ENCODE assay signal across 28 cellular contexts in the genomic region with DNA sequence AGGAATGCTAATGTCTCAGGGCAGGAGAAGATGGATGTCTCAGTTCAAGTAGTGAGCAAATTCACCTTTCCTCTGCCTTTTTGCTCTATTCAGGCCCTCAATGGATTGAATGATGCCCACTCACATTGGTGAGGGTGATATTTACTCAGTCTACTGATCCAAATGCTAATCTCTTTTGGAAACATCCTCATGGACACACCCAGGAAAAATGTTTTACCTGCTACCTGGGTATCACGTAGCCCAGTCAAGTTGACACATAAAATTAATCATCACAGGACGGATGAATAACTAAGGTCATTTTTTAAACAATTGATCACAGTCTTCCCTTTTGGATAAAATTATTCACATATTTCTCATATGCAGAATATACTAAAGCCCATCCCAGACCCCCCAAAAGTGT.
"Had no signal": no experiment of that assay in that cellular context is flagged by ENCODE, and none has a peak within 500 bp of the region (broad histone marks: within the 10 kb centered on the region; RNA-seq: fewer than 3 reads in every experiment).

No MANE protein-coding gene starts in this region.

- H3K4me3 ChIP-seq: left lung, lower lobe of right lung, right atrium auricular region, right lobe of liver, skin epidermis, stomach, thoracic aorta, tibial nerve, uterus had no signal

- H3K79me2 ChIP-seq: parathyroid adenoma had no signal

- H2AFZ ChIP-seq: parathyroid adenoma had no signal

- H3K27me3 Mint-ChIP-seq: stimulated activated naive B cell treated with anti-CD40 and anti-IgM and Interleukin-4, amounts not matched to agents 10 μg/mL and 1 μg/mL and 100 μg/mL, for 72 hours; type B pancreatic cell had no signal

- H3K27ac ChIP-seq: lower lobe of right lung, parathyroid adenoma, right atrium auricular region, skin epidermis, stomach, tibial nerve, uterus had no signal

- H3K27ac Mint-ChIP-seq: naive thymus-derived CD8-positive, alpha-beta T cell; nephron; stimulated activated naive B cell treated with anti-CD40 and anti-IgM and Interleukin-4, amounts not matched to agents 10 μg/mL and 1 μg/mL and 100 μg/mL, for 72 hours; type B pancreatic cell had no signal

- H3K9ac ChIP-seq: parathyroid adenoma had no signal

- H3K27me3 ChIP-seq: left lung, neutrophil, right atrium auricular region, right lobe of liver, stomach, tibial nerve, uterus had no signal

- H3K36me3 Mint-ChIP-seq: immature natural killer cell had no signal

- H3K9me3 ChIP-seq: lower lobe of right lung, neutrophil, right atrium auricular region, right lobe of liver, thoracic aorta, uterus had no signal

- ATAC-seq: left colon; naive thymus-derived CD8-positive, alpha-beta T cell; stimulated activated naive B cell treated with anti-CD40 and anti-IgM and Interleukin-4, amounts not matched to agents 10 μg/mL and 1 μg/mL and 100 μg/mL, for 72 hours; stimulated activated naive CD8-positive, alpha-beta T cell treated with anti-CD3 and anti-CD28 coated beads, Interleukin-15, Interleukin-2, amounts not matched to agents 100 U/mL and 50 U/mL, for 24 hours had no signal

- H3K4me1 Mint-ChIP-seq: nephron, neural crest cell had no signal

- H3K9me3 Mint-ChIP-seq: type B pancreatic cell had no signal

- DNase-seq: hippocampal formation; immature natural killer cell; kidney; left colon; left lung; lower lobe of right lung; mammary epithelial cell; mesenchymal stem cell; naive thymus-derived CD8-positive, alpha-beta T cell; occipital lobe; stimulated activated CD4-positive, alpha-beta T cell treated with anti-CD3 and anti-CD28 coated beads, Interleukin-12 subunit alpha, Interleukin-12 subunit beta, amount 100 ng/mL, for 4 hours; stimulated activated CD4-positive, alpha-beta T cell treated with anti-CD3 and anti-CD28 coated beads, Interleukin-15, amount 100 ng/mL, for 24 hours; stimulated activated CD4-positive, alpha-beta T cell treated with anti-CD3 and anti-CD28 coated beads, Interleukin-2, amount 100 ng/mL, for 24 hours; stimulated activated CD4-positive, alpha-beta T cell treated with anti-CD3 and anti-CD28 coated beads, Interleukin-4, amount 100 ng/mL, for 1 hour; stimulated activated naive B cell treated with anti-CD40 and anti-IgM and Interleukin-4, amounts not matched to agents 10 μg/mL and 1 μg/mL and 100 μg/mL, for 72 hours; stimulated activated naive CD8-positive, alpha-beta T cell treated with anti-CD3 and anti-CD28 coated beads, Interleukin-15, Interleukin-2, amounts not matched to agents 100 U/mL and 50 U/mL, for 24 hours; stomach; uterus had no signal

- H3K36me3 ChIP-seq: left lung, lower lobe of right lung, neutrophil, right atrium auricular region, right lobe of liver, stomach, thoracic aorta, uterus had no signal

- H3K4me3 Mint-ChIP-seq: immature natural killer cell; naive thymus-derived CD8-positive, alpha-beta T cell; nephron; neural crest cell; stimulated activated naive B cell treated with anti-CD40 and anti-IgM and Interleukin-4, amounts not matched to agents 10 μg/mL and 1 μg/mL and 100 μg/mL, for 72 hours; type B pancreatic cell had no signal

- H3K4me1 ChIP-seq: parathyroid adenoma, uterus had no signal
